ENCODE assay signal across 11 cellular contexts in the genomic region with DNA sequence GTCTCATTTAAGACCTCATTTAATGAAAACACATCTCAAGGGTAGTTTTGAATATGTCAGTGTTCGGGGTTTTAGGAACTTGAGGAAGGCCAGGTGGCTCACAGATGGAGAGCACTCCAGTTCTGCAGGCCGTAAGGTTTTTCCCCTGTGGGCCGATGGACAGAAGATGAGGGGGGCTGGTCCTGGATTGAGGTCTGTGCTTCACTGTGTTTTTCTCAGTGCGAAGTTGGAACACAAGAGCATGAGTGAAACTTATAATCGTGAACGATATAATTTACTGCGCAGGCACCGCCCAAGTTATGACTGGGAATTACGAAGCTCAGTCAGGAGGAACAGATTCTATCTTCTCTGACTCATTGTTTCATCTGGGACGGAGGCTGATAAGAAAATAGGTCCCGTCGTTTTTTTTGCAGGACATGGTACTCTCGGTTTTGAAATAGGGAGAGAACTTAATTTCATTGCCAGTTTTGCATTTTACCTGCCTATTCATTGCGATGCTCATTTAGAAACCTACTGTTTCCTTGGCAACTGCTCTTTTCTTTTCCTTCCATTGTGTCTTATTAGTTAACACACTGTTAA.
"Had no signal": no experiment of that assay in that cellular context is flagged by ENCODE, and none has a peak within 500 bp of the region (broad histone marks: within the 10 kb centered on the region; RNA-seq: fewer than 3 reads in every experiment).

No MANE protein-coding gene starts in this region.

- ATAC-seq: body of pancreas had no signal

- H3K27me3 Mint-ChIP-seq: activated B cell treated with CpG ODN at 0.5 μM for 24 hours; activated CD4-positive, alpha-beta T cell treated with anti-CD3 and anti-CD28 coated beads, Interleukin-2, amount 10 ng/mL, durations not matched to agents 24 days and 14 days had no signal

- H3K4me1 ChIP-seq: body of pancreas, tibial nerve had no signal

- H3K4me1 Mint-ChIP-seq: activated B cell treated with CpG ODN at 0.5 μM for 24 hours; activated CD4-positive, alpha-beta T cell treated with anti-CD3 and anti-CD28 coated beads, Interleukin-2, amount 10 ng/mL, durations not matched to agents 24 days and 14 days; central memory CD8-positive, alpha-beta T cell had no signal

- H3K9me3 ChIP-seq: body of pancreas, ovary had no signal

- H3K27ac Mint-ChIP-seq: activated B cell treated with CpG ODN at 0.5 μM for 24 hours; activated CD4-positive, alpha-beta T cell treated with anti-CD3 and anti-CD28 coated beads, Interleukin-2, amount 10 ng/mL, durations not matched to agents 24 days and 14 days; activated naive CD4-positive, alpha-beta T cell treated with anti-CD3 and anti-CD28 coated beads for 36 hours had no signal

- H3K27ac ChIP-seq: body of pancreas, ovary had no signal

- H3K4me3 Mint-ChIP-seq: activated B cell treated with CpG ODN at 0.5 μM for 24 hours; activated CD4-positive, alpha-beta T cell treated with anti-CD3 and anti-CD28 coated beads, Interleukin-2, amount 10 ng/mL, durations not matched to agents 24 days and 14 days; activated naive CD4-positive, alpha-beta T cell treated with anti-CD3 and anti-CD28 coated beads for 36 hours; central memory CD8-positive, alpha-beta T cell had no signal

- H3K36me3 ChIP-seq: ovary, tibial nerve had no signal

- H3K27me3 ChIP-seq: body of pancreas, ovary, tibial nerve had no signal

- DNase-seq: activated B cell treated with CpG ODN at 0.5 μM for 24 hours; activated CD4-positive, alpha-beta T cell treated with anti-CD3 and anti-CD28 coated beads, Interleukin-2, amount 10 ng/mL, durations not matched to agents 24 days and 14 days; activated naive CD4-positive, alpha-beta T cell treated with anti-CD3 and anti-CD28 coated beads for 36 hours; body of pancreas; erythroblast; hypothalamus; kidney glomerular epithelial cell; ovary; small intestine had no signal

- H3K4me3 ChIP-seq: body of pancreas, ovary, tibial nerve had no signal
